ENCODE assay signal across 22 cellular contexts in the genomic region with DNA sequence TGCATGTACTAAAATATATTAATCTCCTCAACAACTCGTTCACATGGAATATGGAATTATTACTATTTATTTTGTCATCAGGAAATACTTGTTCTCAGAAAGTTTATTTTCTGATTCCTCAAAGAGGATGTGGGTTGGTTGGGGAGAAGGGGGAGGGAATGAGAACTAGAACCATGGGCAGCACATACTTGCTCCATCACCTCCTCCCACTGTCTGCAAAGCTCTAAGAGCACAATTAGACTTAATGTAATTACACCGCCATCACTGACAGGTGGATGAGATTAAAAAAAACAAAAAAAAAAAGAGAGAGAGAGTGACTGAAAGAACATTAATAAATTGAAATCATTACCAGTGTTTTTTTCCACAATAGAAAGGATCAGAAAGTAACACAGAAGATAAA.
A peak's percentile ranks its signal among the peaks of the same experiment; 100 is the strongest.
DNase-seq lines count a peak whose midpoint lies in the region; ATAC-seq and TF ChIP-seq lines count a peak whose summit lies in the region.
"Had no signal": no experiment of that assay in that cellular context is flagged by ENCODE, and none has a peak within 500 bp of the region (broad histone marks: within the 10 kb centered on the region; RNA-seq: fewer than 3 reads in every experiment).

No MANE protein-coding gene starts in this region.

- no peak for TF ChIP-seq EP300 in esophagus muscularis mucosa (IDR thresholded peaks at IDR 0.05)

- ATAC-seq in HG03175 (IDR thresholded peaks at IDR 0.05; ENCODE audit: unreplicated experiment) = no peak
- ATAC-seq: activated CD8-positive, alpha-beta T cell treated with anti-CD3 and anti-CD28 coated beads for 36 hours; foreskin keratinocyte; HepG2; Right ventricle myocardium inferior had no signal

- peaks cover 7% of the 10 kb centered on the region; the same call in 1 of the 2 replicates for H3K4me1 ChIP-seq in BE2C
- no peaks in the 10 kb centered on the region for H3K4me1 ChIP-seq in effector memory CD4-positive, alpha-beta T cell (ENCODE audit: control insufficient read depth, insufficient read depth, low read length, poor library complexity, severe bottlenecking)
- no peaks in the 10 kb centered on the region for H3K4me1 ChIP-seq in esophagus muscularis mucosa
- H3K4me1 ChIP-seq: foreskin keratinocyte had no signal

- H3K27ac ChIP-seq in VCaP (peak overlapping the region; percentile 46), esophagus muscularis mucosa (replicated peaks in 1 of 4) (no peak overlapping the region)
- H3K27ac ChIP-seq in effector memory CD4-positive, alpha-beta T cell (ENCODE audit: insufficient read depth, low read length, poor library complexity, severe bottlenecking) = no peak overlapping the region
- H3K27ac ChIP-seq: brain microvascular endothelial cell, foreskin keratinocyte, sigmoid colon, thyroid gland had no signal

- H3K4me3 ChIP-seq in BE2C (ENCODE audit: low read depth, low read length) = no peak overlapping the region
- H3K4me3 ChIP-seq in effector memory CD4-positive, alpha-beta T cell (ENCODE audit: insufficient read depth, low read depth, low read length, poor library complexity, severe bottlenecking) = no peak overlapping the region
- H3K4me3 ChIP-seq in esophagus muscularis mucosa = no peak overlapping the region
- H3K4me3 ChIP-seq: sigmoid colon, thyroid gland had no signal

- TF ChIP-seq CTCF in BE2C (IDR thresholded peaks at IDR 0.05; ENCODE audit: low read depth, low read length) (no peak), VCaP (conservative IDR thresholded peaks at IDR 0.05) (no peak), esophagus muscularis mucosa (IDR thresholded peaks at IDR 0.05) (no peak)

- no peaks in the 10 kb centered on the region for H3K27me3 ChIP-seq in BE2C
- no peaks in the 10 kb centered on the region for H3K27me3 ChIP-seq in effector memory CD4-positive, alpha-beta T cell (replicated peaks; ENCODE audit: control insufficient read depth, insufficient read depth, low read length, poor library complexity, severe bottlenecking)
- H3K27me3 ChIP-seq in esophagus muscularis mucosa = no peaks in the 10 kb centered on the region
- H3K27me3 ChIP-seq: brain microvascular endothelial cell, foreskin keratinocyte, sigmoid colon, thyroid gland had no signal

- DNase-seq in BE2C (peak; percentile 15), EH (ENCODE audit: low read depth) (peak; percentile 42), NCI-H1436 (lab: John Stamatoyannopoulos, UW) (peak; percentile 10), esophagus muscularis mucosa (ENCODE audit: extremely low spot score) (no peak)
- DNase-seq in effector memory CD4-positive, alpha-beta T cell = no peak
- DNase-seq: activated CD4-positive, CD25-positive, alpha-beta regulatory T cell; activated CD8-positive, alpha-beta T cell treated with anti-CD3 and anti-CD28 coated beads for 36 hours; activated effector memory CD4-positive, alpha-beta T cell treated with Interleukin-2 at 50 U/mL for 16 hours; effector CD8-positive, alpha-beta T cell; foreskin keratinocyte; GF-D8; H9; mesenchymal stem cell; NCI-H1694 treated with DMSO at 0.1 percent for 48 hours; NCI-H526 treated with DMSO at 0.1 percent for 48 hours; sigmoid colon; thyroid gland had no signal

- no peak for TF ChIP-seq POLR2A in esophagus muscularis mucosa (IDR thresholded peaks at IDR 0.05; ENCODE audit: low read depth)

- intact Hi-C loops in esophagus muscularis mucosa (cut with DNase I) = no loop called here

- H3K36me3 ChIP-seq in BE2C = no peaks in the 10 kb centered on the region
- H3K36me3 ChIP-seq in effector memory CD4-positive, alpha-beta T cell (ENCODE audit: control insufficient read depth, insufficient read depth, low read length) = no peaks in the 10 kb centered on the region
- H3K36me3 ChIP-seq in esophagus muscularis mucosa = peaks cover 0 to 7% (median 0%) of the 10 kb centered on the region in 4 donors
- H3K36me3 ChIP-seq: brain microvascular endothelial cell, thyroid gland had no signal

- 84% methylated on average over 2 of the region's 2 CpGs for WGBS in esophagus muscularis mucosa

- H3K9me3 ChIP-seq in BE2C (no peaks in the 10 kb centered on the region), esophagus muscularis mucosa (no peaks in the 10 kb centered on the region)
- H3K9me3 ChIP-seq in effector memory CD4-positive, alpha-beta T cell (ENCODE audit: control insufficient read depth, low read length) = no peaks in the 10 kb centered on the region
- H3K9me3 ChIP-seq: sigmoid colon, thyroid gland had no signal

Comparison
In these comparisons a context has a peak if more than half of its experiments do, and no peak if none do; other contexts are left out.
1. DNase-seq: peak in BE2C (single experiment), EH (single experiment) and NCI-H1436 (single experiment); none in effector memory CD4-positive, alpha-beta T cell (0 of 3) and esophagus muscularis mucosa (single experiment).